Comparison of ENCODE assay signal across 22 cellular contexts in the genomic region with DNA sequence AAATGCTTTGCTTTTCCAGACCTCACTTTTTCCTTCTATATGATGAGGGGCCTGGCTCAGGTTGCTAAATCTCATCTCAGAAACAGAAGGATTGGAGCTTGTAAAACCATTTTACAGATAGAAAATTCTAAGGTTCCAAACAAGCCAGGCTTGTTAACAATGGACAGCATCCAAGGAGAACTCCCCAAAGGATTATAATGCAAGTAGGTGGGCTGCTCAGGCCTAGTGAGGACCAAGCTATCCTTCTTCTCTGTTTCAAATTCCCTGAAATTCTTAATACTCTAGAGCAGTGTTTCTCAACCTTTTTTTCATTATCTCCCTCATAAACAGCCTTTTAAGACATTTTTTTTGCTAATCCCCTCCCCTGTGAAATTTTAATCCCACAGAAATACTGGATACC.
"Had no signal": no experiment of that assay in that cellular context is flagged by ENCODE, and none has a peak within 500 bp of the region (broad histone marks: within the 10 kb centered on the region; RNA-seq: fewer than 3 reads in every experiment).

No MANE protein-coding gene starts in this region.

- H3K27ac Mint-ChIP-seq: effector memory CD8-positive, alpha-beta T cell; memory B cell; natural killer cell treated with Interleukin-12 subunit alpha and Interleukin-12 subunit beta and Interleukin-15 and Interleukin-18, amount 100 ng/mL, for 72 hours; neural progenitor cell; stimulated activated effector memory CD8-positive, alpha-beta T cell treated with anti-CD3 and anti-CD28 coated beads, Interleukin-12 subunit alpha, Interleukin-12 subunit beta, amount 100 ng/mL, for 72 hours had no signal

- H3K9ac ChIP-seq: neural progenitor cell had no signal

- H3K9me3 ChIP-seq: prostate gland, right atrium auricular region, sigmoid colon, stomach, thoracic aorta, tibial nerve, upper lobe of left lung had no signal

- H3K36me3 ChIP-seq: neural progenitor cell, prostate gland, right atrium auricular region, sigmoid colon, stomach, thoracic aorta, tibial nerve, upper lobe of left lung had no signal

- H3K27me3 ChIP-seq: neural progenitor cell, right atrium auricular region, sigmoid colon, stomach, tibial nerve, upper lobe of left lung had no signal

- H3K4me1 Mint-ChIP-seq: memory B cell; stimulated activated effector memory CD8-positive, alpha-beta T cell treated with anti-CD3 and anti-CD28 coated beads, Interleukin-12 subunit alpha, Interleukin-12 subunit beta, amount 100 ng/mL, for 72 hours had no signal

- H3K36me3 Mint-ChIP-seq: memory B cell; natural killer cell treated with Interleukin-12 subunit alpha and Interleukin-12 subunit beta and Interleukin-15 and Interleukin-18, amount 100 ng/mL, for 72 hours; neural progenitor cell; stimulated activated effector memory CD8-positive, alpha-beta T cell treated with anti-CD3 and anti-CD28 coated beads, Interleukin-12 subunit alpha, Interleukin-12 subunit beta, amount 100 ng/mL, for 72 hours had no signal

- ATAC-seq: effector memory CD8-positive, alpha-beta T cell; left lobe of liver; natural killer cell treated with Interleukin-12 subunit alpha and Interleukin-12 subunit beta and Interleukin-15 and Interleukin-18, amount 100 ng/mL, for 72 hours; stimulated activated effector memory CD8-positive, alpha-beta T cell treated with anti-CD3 and anti-CD28 coated beads, Interleukin-12 subunit alpha, Interleukin-12 subunit beta, amount 100 ng/mL, for 72 hours had no signal

- H3K9me3 Mint-ChIP-seq: memory B cell; natural killer cell treated with Interleukin-12 subunit alpha and Interleukin-12 subunit beta and Interleukin-15 and Interleukin-18, amount 100 ng/mL, for 72 hours; neural progenitor cell had no signal

- DNase-seq: dermis blood vessel endothelial cell; effector memory CD8-positive, alpha-beta T cell; head of caudate nucleus; kidney; nucleus accumbens; sigmoid colon; stimulated activated CD4-positive, alpha-beta T cell treated with anti-CD3 and anti-CD28 coated beads, Interleukin-2, amount 100 ng/mL, for 24 hours; stimulated activated CD4-positive, alpha-beta T cell treated with anti-CD3 and anti-CD28 coated beads, Interleukin-4, amount 100 ng/mL, for 24 hours; stimulated activated naive CD4-positive, alpha-beta T cell treated with Interleukin-2 at 50 U/mL for 16 hours; stomach; upper lobe of left lung had no signal

- H3K4me3 ChIP-seq: coronary artery, lung, neural progenitor cell, prostate gland, right atrium auricular region, sigmoid colon, stomach, thoracic aorta, tibial nerve, upper lobe of left lung had no signal

- H3K4me3 Mint-ChIP-seq: effector memory CD8-positive, alpha-beta T cell; memory B cell; natural killer cell treated with Interleukin-12 subunit alpha and Interleukin-12 subunit beta and Interleukin-15 and Interleukin-18, amount 100 ng/mL, for 72 hours; neural progenitor cell; stimulated activated effector memory CD8-positive, alpha-beta T cell treated with anti-CD3 and anti-CD28 coated beads, Interleukin-12 subunit alpha, Interleukin-12 subunit beta, amount 100 ng/mL, for 72 hours had no signal

- H3K27me3 Mint-ChIP-seq: effector memory CD8-positive, alpha-beta T cell; memory B cell had no signal

- H3K4me1 ChIP-seq: prostate gland, right atrium auricular region, sigmoid colon, stomach, tibial nerve, upper lobe of left lung had no signal

- H3K27ac ChIP-seq: coronary artery, neural progenitor cell, prostate gland, right atrium auricular region, sigmoid colon, stomach, thoracic aorta, tibial nerve, upper lobe of left lung had no signal
